In genomic region chr7:24227603-24228359, GRCh38 we compare ENCODE assay signal across 11 cellular contexts. TPM values are rescaled to one million over a fixed set of nuclear protein-coding genes. Genes with fewer than 3 reads are reported as not detected.
A peak's percentile ranks its signal among the peaks of the same experiment; 100 is the strongest.
DNase-seq lines count a peak whose midpoint lies in the region; ATAC-seq and TF ChIP-seq lines count a peak whose summit lies in the region.
"Had no signal": no experiment of that assay in that cellular context is flagged by ENCODE, and none has a peak within 500 bp of the region (broad histone marks: within the 10 kb centered on the region; RNA-seq: fewer than 3 reads in every experiment).

No MANE protein-coding gene starts in this region.

- DNase-seq in stimulated activated CD4-positive, alpha-beta T cell treated with anti-CD3 and anti-CD28 coated beads, Interleukin-12 subunit alpha, Interleukin-12 subunit beta, amount 100 ng/mL, for 48 hours (ENCODE audit: low read depth in 2 of 3, low spot score in 1 of 3): peak in 2 of 3 donors; percentile 3 to 7
- no peak for DNase-seq in stimulated activated CD4-positive, alpha-beta T cell treated with anti-CD3 and anti-CD28 coated beads, Interleukin-12 subunit alpha, Interleukin-12 subunit beta, amount 100 ng/mL, for 4 hours
- DNase-seq in activated B cell treated with CpG ODN at 0.5 μM for 24 hours: no peak
- peak in 1 of 2 donors; percentile 32 for DNase-seq in stimulated activated naive CD8-positive, alpha-beta T cell treated with anti-CD3 and anti-CD28 coated beads, Interleukin-15, amount 100 ng/mL, for 72 hours
- DNase-seq in NCI-H1436 treated with DMSO at 0.1 percent for 48 hours (lab: John Stamatoyannopoulos, UW): no peak
- no peak for DNase-seq in psoas muscle
- no peak for DNase-seq in NCI-H2081 treated with DMSO at 0.1 percent for 48 hours (lab: John Stamatoyannopoulos, UW)

- H3K4me3 ChIP-seq in psoas muscle: no peak overlapping the region

- peak; percentile 82 for ATAC-seq in HG03103 (IDR thresholded peaks at IDR 0.05; ENCODE audit: low read depth, unreplicated experiment)
- ATAC-seq in activated B cell treated with CpG ODN at 0.5 μM for 24 hours (ENCODE audit: low read depth): peak; percentile 86
- peak; percentile 90 for ATAC-seq in stimulated activated naive CD8-positive, alpha-beta T cell treated with anti-CD3 and anti-CD28 coated beads, Interleukin-15, amount 100 ng/mL, for 72 hours
- ATAC-seq in psoas muscle: no peak
- ATAC-seq: Panc1 had no signal

- POLR2A ChIA-PET in activated B cell treated with CpG ODN at 0.5 μM for 24 hours (lab: Charles Lee): interaction anchor here (0.6 kb wide), 1 partner anchor 12 kb away, joined by 3 read pairs; no protein-coding TSS in a partner anchor

- H3K36me3 Mint-ChIP-seq in activated B cell treated with CpG ODN at 0.5 μM for 24 hours (ENCODE audit: low read depth): no peaks in the 10 kb centered on the region

- H3K27me3 Mint-ChIP-seq in activated B cell treated with CpG ODN at 0.5 μM for 24 hours: no peaks in the 10 kb centered on the region
- peaks cover 7% of the 10 kb centered on the region for H3K27me3 Mint-ChIP-seq in stimulated activated naive CD8-positive, alpha-beta T cell treated with anti-CD3 and anti-CD28 coated beads, Interleukin-15, amount 100 ng/mL, for 72 hours

- no peak overlapping the region for H3K27ac ChIP-seq in psoas muscle
- H3K27ac ChIP-seq: epithelial cell of prostate had no signal

- H3K27me3 ChIP-seq in psoas muscle (ENCODE audit: insufficient read depth in 3 of 3, low read length in 2 of 3): peaks cover 0 to 3% (median 0%) of the 10 kb centered on the region in 3 donors

- H3K9me3 Mint-ChIP-seq in activated B cell treated with CpG ODN at 0.5 μM for 24 hours: peaks cover 8% of the 10 kb centered on the region
- H3K9me3 Mint-ChIP-seq in stimulated activated naive CD8-positive, alpha-beta T cell treated with anti-CD3 and anti-CD28 coated beads, Interleukin-15, amount 100 ng/mL, for 72 hours: peaks cover 15 to 22% of the 10 kb centered on the region in 2 donors

- TF ChIP-seq CTCF in activated B cell treated with CpG ODN at 0.5 μM for 24 hours (IDR thresholded peaks at IDR 0.05) (no peak), psoas muscle (IDR thresholded peaks at IDR 0.05) (no peak)

- intact Hi-C loops in activated B cell treated with CpG ODN at 0.5 μM for 24 hours (cut with micrococcal nuclease): no loop called here
- intact Hi-C loops in psoas muscle (cut with DNase I): no loop called here

- peak overlapping the region; percentile 27 for H3K27ac Mint-ChIP-seq in activated B cell treated with CpG ODN at 0.5 μM for 24 hours
- H3K27ac Mint-ChIP-seq in stimulated activated naive CD8-positive, alpha-beta T cell treated with anti-CD3 and anti-CD28 coated beads, Interleukin-15, amount 100 ng/mL, for 72 hours: peak overlapping the region in 1 of 2 donors; percentile 50

- peaks cover 16% of the 10 kb centered on the region for H3K4me1 Mint-ChIP-seq in activated B cell treated with CpG ODN at 0.5 μM for 24 hours
- peaks cover 19% of the 10 kb centered on the region for H3K4me1 Mint-ChIP-seq in stimulated activated naive CD8-positive, alpha-beta T cell treated with anti-CD3 and anti-CD28 coated beads, Interleukin-15, amount 100 ng/mL, for 72 hours

- CTCF ChIA-PET in activated B cell treated with CpG ODN at 0.5 μM for 24 hours (lab: Charles Lee): no interaction called here

- WGBS in psoas muscle, 3 donors: 59 to 67% (median 67%) methylated on average over 7 to 8 of the region's 8 CpGs

- H3K9me3 ChIP-seq in psoas muscle: peaks cover 10% of the 10 kb centered on the region

- H3K4me3 Mint-ChIP-seq in activated B cell treated with CpG ODN at 0.5 μM for 24 hours: no peak overlapping the region
- no peak overlapping the region for H3K4me3 Mint-ChIP-seq in stimulated activated naive CD8-positive, alpha-beta T cell treated with anti-CD3 and anti-CD28 coated beads, Interleukin-15, amount 100 ng/mL, for 72 hours

- no peaks in the 10 kb centered on the region for H3K36me3 ChIP-seq in psoas muscle (ENCODE audit: insufficient read depth in 1 of 2, low read depth in 1 of 2)

- no peaks in the 10 kb centered on the region for H3K4me1 ChIP-seq in psoas muscle

RNA-seq across cellular contexts. Expression of gene NPY, which starts 56.2 kb away (rescaled TPM):
- total RNA-seq in activated B cell treated with CpG ODN at 0.5 μM for 24 hours (not detected in 2 replicates), psoas muscle (under 1 TPM in 1 of 4 donors, not detected in 3; 0.69 TPM)
- 1 to 10 TPM in 1 of 3 donors, under 1 TPM in 1, not detected in 1; 0.34 to 3.4 TPM for polyA plus RNA-seq in psoas muscle
- polyA plus RNA-seq: BJ had no signal

Comparison
In these comparisons a context has a peak if more than half of its experiments do, and no peak if none do; other contexts are left out.
1. DNase-seq: peak in stimulated activated CD4-positive, alpha-beta T cell treated with anti-CD3 and anti-CD28 coated beads, Interleukin-12 subunit alpha, Interleukin-12 subunit beta, amount 100 ng/mL, for 48 hours (2 of 3); none in stimulated activated CD4-positive, alpha-beta T cell treated with anti-CD3 and anti-CD28 coated beads, Interleukin-12 subunit alpha, Interleukin-12 subunit beta, amount 100 ng/mL, for 4 hours (single experiment), activated B cell treated with CpG ODN at 0.5 μM for 24 hours (single experiment), NCI-H1436 treated with DMSO at 0.1 percent for 48 hours (single experiment), psoas muscle (0 of 2) and NCI-H2081 treated with DMSO at 0.1 percent for 48 hours (single experiment).
2. ATAC-seq: peak in HG03103 (single experiment), activated B cell treated with CpG ODN at 0.5 μM for 24 hours (single experiment) and stimulated activated naive CD8-positive, alpha-beta T cell treated with anti-CD3 and anti-CD28 coated beads, Interleukin-15, amount 100 ng/mL, for 72 hours (single experiment); none in psoas muscle (0 of 4).